Comparison of ENCODE assay signal across 1 cellular context in the genomic region with DNA sequence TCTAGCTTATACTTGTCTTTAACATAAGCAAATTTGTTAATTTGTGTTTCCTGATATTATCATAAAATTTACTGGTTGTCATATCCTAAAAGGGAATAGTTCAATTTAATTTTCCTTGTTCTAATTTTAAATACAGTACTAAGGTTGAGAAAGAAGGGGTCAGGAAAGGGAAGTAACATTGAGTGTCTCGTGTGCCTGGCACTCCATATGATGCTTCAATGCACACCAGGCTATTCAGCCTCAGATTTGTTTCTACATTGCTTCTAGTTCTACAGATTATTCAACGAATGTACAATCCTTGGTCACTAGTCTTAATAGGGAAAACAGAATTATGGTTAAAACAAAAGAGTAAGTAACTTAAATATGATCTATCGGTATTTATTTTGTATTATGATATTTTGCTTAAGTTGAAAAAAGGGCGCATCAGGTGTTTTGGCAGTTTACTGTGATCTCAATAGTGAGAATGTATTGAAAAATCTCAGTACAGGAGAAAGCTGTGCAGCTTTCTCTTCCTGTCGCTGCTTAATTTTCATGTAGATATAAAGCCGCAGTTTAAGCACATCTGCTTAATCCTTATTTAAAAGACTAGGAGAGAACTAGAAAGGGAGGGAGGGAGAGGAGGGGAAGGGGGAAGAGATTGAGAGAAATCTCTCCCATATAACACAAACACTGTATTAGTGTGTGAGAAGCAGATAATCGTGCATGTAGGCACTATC.
TF ChIP-seq lines count a peak whose summit lies in the region.

No MANE protein-coding gene starts in this region.

TF ChIP-seq in GM12878, 131 proteins besides CTCF, POLR2A, EP300 and RAD21:
- TF ChIP-seq ZZZ3 (IDR thresholded peaks at IDR 0.05; ENCODE audit: control insufficient read depth, insufficient read length, low read depth): no peak
- no peak for TF ChIP-seq SMAD1 (IDR thresholded peaks at IDR 0.05; ENCODE audit: low read depth, partially characterized antibody)
- TF ChIP-seq, protein P1, sequence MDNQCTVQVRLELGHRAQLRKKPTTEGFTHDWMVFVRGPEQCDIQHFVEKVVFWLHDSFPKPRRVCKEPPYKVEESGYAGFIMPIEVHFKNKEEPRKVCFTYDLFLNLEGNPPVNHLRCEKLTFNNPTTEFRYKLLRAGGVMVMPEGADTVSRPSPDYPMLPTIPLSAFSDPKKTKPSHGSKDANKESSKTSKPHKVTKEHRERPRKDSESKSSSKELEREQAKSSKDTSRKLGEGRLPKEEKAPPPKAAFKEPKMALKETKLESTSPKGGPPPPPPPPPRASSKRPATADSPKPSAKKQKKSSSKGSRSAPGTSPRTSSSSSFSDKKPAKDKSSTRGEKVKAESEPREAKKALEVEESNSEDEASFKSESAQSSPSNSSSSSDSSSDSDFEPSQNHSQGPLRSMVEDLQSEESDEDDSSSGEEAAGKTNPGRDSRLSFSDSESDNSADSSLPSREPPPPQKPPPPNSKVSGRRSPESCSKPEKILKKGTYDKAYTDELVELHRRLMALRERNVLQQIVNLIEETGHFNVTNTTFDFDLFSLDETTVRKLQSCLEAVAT (IDR thresholded peaks at IDR 0.05): 0 out of 2 replicates have a peak, but pooled peaks have one; percentile 20
- TF ChIP-seq BHLHE40 (IDR thresholded peaks at IDR 0.05; ENCODE audit: borderline replicate concordance in 1 of 2, low read depth in 2 of 2, low read length in 1 of 2): peak in 1 of 2 experiments; percentile 34; a peak in 1 of 4 replicates
TF ChIP-seq in GM12878: peak in this region for 2.
